In the genomic region with DNA sequence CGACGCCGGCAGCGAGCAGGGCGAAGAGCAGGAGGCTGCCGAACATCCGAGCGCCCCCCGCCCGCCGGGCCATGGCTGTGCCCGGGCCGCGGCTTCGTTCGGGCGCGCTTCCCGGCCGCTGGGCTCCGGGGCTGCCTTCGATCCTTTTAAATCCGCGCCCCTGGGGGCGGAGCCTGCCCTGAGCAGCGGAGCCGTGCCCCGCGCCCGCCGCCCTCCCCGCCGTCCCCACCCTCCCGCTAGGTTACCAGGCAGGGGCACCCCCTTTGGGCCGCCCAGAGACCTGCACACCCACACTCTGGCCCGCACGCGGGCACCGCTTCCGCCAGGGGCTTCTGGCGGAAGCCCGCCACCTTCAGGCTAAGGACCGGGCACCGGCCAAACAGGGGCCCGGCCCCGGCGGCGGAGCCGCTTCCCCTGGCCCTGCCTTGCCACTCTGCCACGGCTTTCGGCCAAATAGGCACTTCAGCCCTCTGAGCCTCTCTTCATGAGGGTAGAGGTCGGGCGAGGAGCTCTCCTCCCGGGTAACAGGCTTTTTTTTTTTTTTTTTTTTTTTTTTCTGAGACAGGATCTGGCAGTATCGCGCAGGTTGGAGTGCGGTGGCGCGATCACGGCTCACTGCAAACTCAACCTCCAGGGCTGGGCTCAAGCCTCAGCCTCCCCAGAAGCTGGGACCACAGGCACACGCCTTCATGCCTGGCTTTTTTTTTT, we compare ENCODE assay signal across 8 cellular contexts. TPM values are rescaled to one million over a fixed set of nuclear protein-coding genes. Genes with fewer than 3 reads are reported as not detected.
DNase-seq lines count a peak whose midpoint lies in the region; ATAC-seq and TF ChIP-seq lines count a peak whose summit lies in the region.

A gene with protein sequence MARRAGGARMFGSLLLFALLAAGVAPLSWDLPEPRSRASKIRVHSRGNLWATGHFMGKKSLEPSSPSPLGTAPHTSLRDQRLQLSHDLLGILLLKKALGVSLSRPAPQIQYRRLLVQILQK (minus strand): TSS at position 120 of the 708 bp plus-strand sequence. CDS start 47 bp downstream, at position 73.

- H3K4me3 ChIP-seq in NT2/D1 (ENCODE audit: insufficient read length, low read depth): peak within 1 kb of the TSS; percentile 53
- H3K4me3 ChIP-seq in epithelial cell of esophagus (ENCODE audit: low read length): peak within 1 kb of the TSS; percentile 48
- H3K4me3 ChIP-seq in mononuclear cell (ENCODE audit: low read length): peak within 1 kb of the TSS; percentile 48

- peak within 1 kb of the TSS; percentile 84 for H3K9ac ChIP-seq in NT2/D1 (ENCODE audit: insufficient read length, low read depth)

- H3K27me3 ChIP-seq in NT2/D1 (ENCODE audit: insufficient read depth, insufficient read length) (peaks cover 23% of the 10 kb centered on the region), mononuclear cell (ENCODE audit: insufficient read depth, low read length) (no peaks in the 10 kb centered on the region)

- DNase-seq in COLO829 (ENCODE audit: low spot score) (peak; percentile 83), HT1080 (ENCODE audit: low read depth) (peak; percentile 63), NT2/D1 (ENCODE audit: low read depth, low spot score) (peak; percentile 88), activated T-cell treated with anti-CD3 and anti-CD28 coated beads for 1 hour (ENCODE audit: low read depth) (peak; percentile 69), epithelial cell of esophagus (ENCODE audit: low read depth) (peak; percentile 68)
- peak; percentile 56 to 66 for DNase-seq in stimulated activated CD8-positive, alpha-beta memory T cell treated with anti-CD3 and anti-CD28 coated beads, Interleukin-4, amount 100 ng/mL, for 1 hour (ENCODE audit: low read depth in 2 of 2, low spot score in 1 of 2)

- peaks cover 18% of the 10 kb centered on the region for H3K36me3 ChIP-seq in NT2/D1 (ENCODE audit: insufficient read depth, insufficient read length, low read length)

- no peaks in the 10 kb centered on the region for H3K9me3 ChIP-seq in NT2/D1 (ENCODE audit: insufficient read depth, low read length)
- H3K9me3 ChIP-seq in mononuclear cell (ENCODE audit: low read depth, low read length): no peaks in the 10 kb centered on the region

- ATAC-seq in GM19467 (IDR thresholded peaks at IDR 0.05; ENCODE audit: unreplicated experiment): peak; percentile 70

- TF ChIP-seq CTCF in epithelial cell of esophagus (IDR thresholded peaks at IDR 0.05; ENCODE audit: insufficient read depth, low read depth, low read length, missing control alignments): peak; percentile 41

- H3K4me1 ChIP-seq in NT2/D1 (ENCODE audit: insufficient read depth, insufficient read length) (peaks cover 13% of the 10 kb centered on the region), mononuclear cell (ENCODE audit: insufficient read depth, low read length) (peaks cover 27% of the 10 kb centered on the region)

RNA-seq across cellular contexts. Expression of the gene that starts here (rescaled TPM):
- total RNA-seq in HT1080 (2014; rRNA removed; shearing (Covaris generic)): 11.0 and 19.0 TPM in 2 replicates
- polyA plus RNA-seq in HT1080 (2015; cell fraction: cytosol; rRNA removed): 6.6 and 8.6 TPM in 2 replicates
- polyA plus RNA-seq in HT1080 (2015; cell fraction: nucleus; rRNA removed): 1.6 and 2.2 TPM in 2 replicates
- 1.5 TPM for total RNA-seq in mononuclear cell

Comparison
In these comparisons a context has a peak if more than half of its experiments do, and no peak if none do; other contexts are left out.
1. Peak in every context shown above with its lines: DNase-seq, ATAC-seq and H3K4me3 ChIP-seq.